ENCODE assay signal across 11 cellular contexts in the genomic region with DNA sequence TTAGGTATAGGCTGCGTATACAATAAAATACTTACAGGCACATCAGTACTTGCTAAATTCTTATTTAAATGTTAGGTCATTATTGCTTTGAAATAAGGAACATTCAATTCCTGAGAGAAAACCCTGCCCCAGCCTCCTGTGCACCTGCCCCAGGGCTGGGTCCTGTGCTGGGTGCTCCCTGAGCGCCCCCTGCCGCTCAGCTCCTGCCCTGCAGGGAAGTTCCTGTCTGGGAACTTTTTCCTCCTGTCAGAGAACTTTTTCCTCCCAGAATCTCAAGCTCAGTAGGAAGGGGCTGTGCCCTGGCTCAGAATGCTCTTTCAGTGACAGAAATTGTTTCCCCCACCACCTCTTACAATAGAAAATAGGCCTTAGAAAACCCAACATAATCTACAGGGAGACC.
DNase-seq lines count a peak whose midpoint lies in the region; ATAC-seq and TF ChIP-seq lines count a peak whose summit lies in the region.
"Had no signal": no experiment of that assay in that cellular context is flagged by ENCODE, and none has a peak within 500 bp of the region (broad histone marks: within the 10 kb centered on the region; RNA-seq: fewer than 3 reads in every experiment).

No MANE protein-coding gene starts in this region.

- peaks cover 17 to 24% (median 20%) of the 10 kb centered on the region in 3 donors for H3K4me1 Mint-ChIP-seq in CD8-positive, alpha-beta memory T cell
- H3K4me1 Mint-ChIP-seq in osteocyte (ENCODE audit: unreplicated experiment): no peaks in the 10 kb centered on the region

- intact Hi-C loops in Right ventricle myocardium superior (cut with DNase I): no loop called here

- ATAC-seq in left lobe of liver (peak; percentile 56), Right ventricle myocardium superior (ENCODE audit: poor library complexity) (no peak), HG03045 (IDR thresholded peaks at IDR 0.05; ENCODE audit: unreplicated experiment) (no peak), GM21390 (IDR thresholded peaks at IDR 0.05; ENCODE audit: unreplicated experiment) (no peak)
- ATAC-seq: sciatic nerve had no signal

- peaks cover 16% of the 10 kb centered on the region for H3K4me1 ChIP-seq in CD8-positive, alpha-beta memory T cell (ENCODE audit: insufficient read depth, low read length)
- H3K4me1 ChIP-seq: upper lobe of left lung had no signal

- peak in 3 of 5 donors; percentile 3 to 17 (median 12) for DNase-seq in CD8-positive, alpha-beta memory T cell
- DNase-seq in HEK293T (ENCODE audit: extremely low spot score) (peak; percentile 23), UCSD-AML1 (lab: John Stamatoyannopoulos, UW; ENCODE audit: unreplicated experiment) (peak; percentile 26), left lobe of liver (ENCODE audit: low spot score) (no peak), Right ventricle myocardium superior (no peak), osteocyte (ENCODE audit: extremely low spot score, unreplicated experiment) (no peak)
- DNase-seq: SHP77 had no signal

- H3K27me3 Mint-ChIP-seq in CD8-positive, alpha-beta memory T cell: peaks cover 18 to 45% of the 10 kb centered on the region in 2 donors
- H3K27me3 Mint-ChIP-seq in osteocyte (ENCODE audit: unreplicated experiment): no peaks in the 10 kb centered on the region

- H3K27me3 ChIP-seq in CD8-positive, alpha-beta memory T cell (ENCODE audit: insufficient read depth, low read length, poor library complexity, severe bottlenecking): peaks cover 5% of the 10 kb centered on the region
- H3K27me3 ChIP-seq: upper lobe of left lung had no signal

- peak overlapping the region in 4 of 8 donors; percentile 23 to 87 (median 58) for H3K27ac Mint-ChIP-seq in CD8-positive, alpha-beta memory T cell
- no peak overlapping the region for H3K27ac Mint-ChIP-seq in osteocyte (ENCODE audit: unreplicated experiment)

- no peaks in the 10 kb centered on the region for H3K9me3 ChIP-seq in CD8-positive, alpha-beta memory T cell (ENCODE audit: low read length)
- H3K9me3 ChIP-seq: upper lobe of left lung had no signal

- CTCF ChIA-PET in CD8-positive, alpha-beta memory T cell (lab: Charles Lee): no interaction called here
- CTCF ChIA-PET in HEK293T (lab: Yijun Ruan, JAX): interaction anchor here (1.4 kb wide), 1 partner anchor 19 kb away, joined by 3 read pairs; no protein-coding TSS in a partner anchor

- no peaks in the 10 kb centered on the region for H3K36me3 ChIP-seq in CD8-positive, alpha-beta memory T cell (ENCODE audit: insufficient read depth, low read length)
- H3K36me3 ChIP-seq: upper lobe of left lung had no signal

- TF ChIP-seq CTCF in osteocyte (IDR thresholded peaks at IDR 0.05): no peak

- H3K36me3 Mint-ChIP-seq in CD8-positive, alpha-beta memory T cell: no peaks in the 10 kb centered on the region
- no peaks in the 10 kb centered on the region for H3K36me3 Mint-ChIP-seq in osteocyte (ENCODE audit: unreplicated experiment)

- peak overlapping the region in 1 of 7 donors; percentile 14 for H3K4me3 Mint-ChIP-seq in CD8-positive, alpha-beta memory T cell
- no peak overlapping the region for H3K4me3 Mint-ChIP-seq in osteocyte (ENCODE audit: unreplicated experiment)

- H3K4me3 ChIP-seq in CD8-positive, alpha-beta memory T cell (ENCODE audit: low read length): no peak overlapping the region
- H3K4me3 ChIP-seq: upper lobe of left lung had no signal

- no peak overlapping the region for H3K27ac ChIP-seq in CD8-positive, alpha-beta memory T cell (ENCODE audit: low read depth, low read length)
- H3K27ac ChIP-seq: upper lobe of left lung had no signal

- POLR2A ChIA-PET in CD8-positive, alpha-beta memory T cell (lab: Charles Lee): no interaction called here
- POLR2A ChIA-PET in HEK293T (lab: Yijun Ruan, JAX): no interaction called here

- no peaks in the 10 kb centered on the region for H3K9me3 Mint-ChIP-seq in CD8-positive, alpha-beta memory T cell
- peaks cover 60% of the 10 kb centered on the region for H3K9me3 Mint-ChIP-seq in osteocyte (ENCODE audit: unreplicated experiment)

TF ChIP-seq in HEK293T, 16 proteins besides CTCF, POLR2A, EP300 and RAD21:
- TF ChIP-seq TARDBP (IDR thresholded peaks at IDR 0.05): no peak
- no peak for TF ChIP-seq FOXM1 (IDR thresholded peaks at IDR 0.05; ENCODE audit: borderline replicate concordance)
- TF ChIP-seq SP1 (IDR thresholded peaks at IDR 0.05): no peak
- TF ChIP-seq ELF4 (IDR thresholded peaks at IDR 0.05): no peak
- TF ChIP-seq NFRKB (IDR thresholded peaks at IDR 0.05): no peak
- no peak for TF ChIP-seq ARNT (IDR thresholded peaks at IDR 0.05)
- TF ChIP-seq CTBP1 (IDR thresholded peaks at IDR 0.05; ENCODE audit: borderline replicate concordance): no peak
- TF ChIP-seq FOXK2 (IDR thresholded peaks at IDR 0.05): no peak
- no peak for TF ChIP-seq L3MBTL2 (conservative IDR thresholded peaks at IDR 0.05)

Comparison
In these comparisons a context has a peak if more than half of its experiments do, and no peak if none do; other contexts are left out.
1. DNase-seq: peak in CD8-positive, alpha-beta memory T cell (3 of 5), HEK293T (single experiment) and UCSD-AML1 (single experiment); none in left lobe of liver (single experiment), Right ventricle myocardium superior (single experiment) and osteocyte (single experiment).